Comparison of ENCODE assay signal across 17 cellular contexts in the genomic region with DNA sequence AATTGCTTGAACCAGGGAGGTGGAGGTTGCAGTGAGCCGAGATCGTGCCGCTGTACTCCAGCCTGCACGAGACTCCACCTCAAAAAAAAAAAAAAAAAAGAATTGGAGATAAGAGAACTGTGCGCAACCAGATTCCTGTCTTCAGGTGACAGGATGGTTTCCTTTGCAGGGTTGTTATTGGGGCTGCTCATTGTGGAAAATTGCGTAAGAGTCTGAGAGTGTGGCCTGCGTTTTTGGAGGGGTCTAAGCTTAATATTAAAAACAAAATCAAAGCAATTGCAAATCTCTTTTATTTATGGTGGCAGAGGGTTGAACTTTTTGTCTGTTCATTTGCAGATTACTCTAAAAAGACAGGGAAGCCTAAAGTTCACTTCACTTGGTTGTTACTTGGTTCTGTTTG. TPM values are rescaled to one million over a fixed set of nuclear protein-coding genes. Genes with fewer than 3 reads are reported as not detected.
A peak's percentile ranks its signal among the peaks of the same experiment; 100 is the strongest.
DNase-seq lines count a peak whose midpoint lies in the region; ATAC-seq, FAIRE-seq and TF ChIP-seq lines count a peak whose summit lies in the region.
"Had no signal": no experiment of that assay in that cellular context is flagged by ENCODE, and none has a peak within 500 bp of the region (broad histone marks: within the 10 kb centered on the region; RNA-seq: fewer than 3 reads in every experiment).

No MANE protein-coding gene starts in this region.

- H3K4me1 ChIP-seq in A549 (peaks cover 17% of the 10 kb centered on the region), IMR-90 (ENCODE audit: control insufficient read depth, insufficient read depth, low read length) (peaks cover 4% of the 10 kb centered on the region)

- H3K79me1 ChIP-seq in IMR-90 (ENCODE audit: low read depth in 1 of 2, low read length in 2 of 2), result no peaks in the 10 kb centered on the region

- no peak for ATAC-seq in A549
- ATAC-seq in IMR-90 (ENCODE audit: low read depth), result no peak
- ATAC-seq in stimulated activated memory B cell treated with anti-CD40 and anti-IgM and Interleukin-4, amounts not matched to agents 10 μg/mL and 1 μg/mL and 100 μg/mL, for 72 hours, result no peak
- ATAC-seq in left cardiac atrium, result no peak
- ATAC-seq in GM19452 (IDR thresholded peaks at IDR 0.05; ENCODE audit: unreplicated experiment), result no peak
- no peak for ATAC-seq in GM18520 (IDR thresholded peaks at IDR 0.05; ENCODE audit: unreplicated experiment)

- no peak for TF ChIP-seq POLR2A in A549 (IDR thresholded peaks at IDR 0.05; ENCODE audit: low read length)
- TF ChIP-seq POLR2A in IMR-90 (IDR thresholded peaks at IDR 0.05; ENCODE audit: low read depth, low read length), result no peak

- no peak overlapping the region for H3K23ac ChIP-seq in IMR-90 (ENCODE audit: low read depth, low read length)

- no peak for TF ChIP-seq CTCF in A549 (IDR thresholded peaks at IDR 0.05)
- no peak for TF ChIP-seq CTCF in IMR-90 (conservative IDR thresholded peaks at IDR 0.05; ENCODE audit: low read depth, low read length)

- no peak overlapping the region for H2BK20ac ChIP-seq in IMR-90 (ENCODE audit: low read depth, low read length)

- intact Hi-C loops in IMR-90 (cut with micrococcal nuclease), result no loop called here
- intact Hi-C loops in left cardiac atrium (cut with DNase I), result no loop called here

- no peak overlapping the region for H2AK5ac ChIP-seq in IMR-90 (ENCODE audit: low read depth, low read length)

- H3K9me3 Mint-ChIP-seq in stimulated activated memory B cell treated with anti-CD40 and anti-IgM and Interleukin-4, amounts not matched to agents 10 μg/mL and 1 μg/mL and 100 μg/mL, for 72 hours, result peaks cover 2% of the 10 kb centered on the region

- H3K27ac ChIP-seq in A549 (no peak overlapping the region), IMR-90 (ENCODE audit: insufficient read depth, low read length) (no peak overlapping the region), KOPT-K1 (ENCODE audit: low read depth, low read length, poor library complexity, severe bottlenecking) (peak overlapping the region; percentile 68)

- no peak overlapping the region for H3K4me2 ChIP-seq in A549
- no peak overlapping the region for H3K4me2 ChIP-seq in IMR-90 (ENCODE audit: low read depth, low read length)

- dilution Hi-C loops in IMR-90 (cut with HindIII; ENCODE audit: low sequenced_read_pairs, unreplicated experiment), result no loop called here

- H3K4me3 Mint-ChIP-seq in stimulated activated memory B cell treated with anti-CD40 and anti-IgM and Interleukin-4, amounts not matched to agents 10 μg/mL and 1 μg/mL and 100 μg/mL, for 72 hours, result no peak overlapping the region
- H3K4me3 Mint-ChIP-seq: CD4-positive, alpha-beta memory T cell had no signal

- H3K9me1 ChIP-seq in IMR-90 (ENCODE audit: insufficient read depth, low read length), result peaks cover 12% of the 10 kb centered on the region; the same call in 1 of the 2 replicates

- H3K18ac ChIP-seq in IMR-90 (ENCODE audit: low read depth, low read length), result no peak overlapping the region

- no peak overlapping the region for H2BK15ac ChIP-seq in IMR-90 (ENCODE audit: low read depth, low read length)

- CTCF ChIA-PET in A549 (lab: Yijun Ruan, JAX), result interaction anchor here (0.6 to 1.7 kb wide), 2 partner anchors 88 to 117 kb away, joined by 3 to 4 read pairs; no protein-coding TSS in a partner anchor
- CTCF ChIA-PET in IMR-90 (lab: Yijun Ruan, JAX), result no interaction called here

- H3K36me3 ChIP-seq in IMR-90 (ENCODE audit: control insufficient read depth, insufficient read depth, low read length) (no peaks in the 10 kb centered on the region), KOPT-K1 (ENCODE audit: insufficient read depth, low read length) (no peaks in the 10 kb centered on the region)

- H3K9me3 ChIP-seq in A549 (peaks cover 8% of the 10 kb centered on the region; the same call in 2 of the 3 replicates), IMR-90 (ENCODE audit: control insufficient read depth, insufficient read depth, low read length) (peaks cover 7% of the 10 kb centered on the region; the same call in 1 of the 2 replicates), KOPT-K1 (ENCODE audit: insufficient read depth, low read length, poor library complexity, severe bottlenecking) (no peaks in the 10 kb centered on the region)

- H3K14ac ChIP-seq in IMR-90 (replicated peaks; ENCODE audit: low read depth, low read length), result no peak overlapping the region

- no peak overlapping the region for H3K56ac ChIP-seq in IMR-90 (ENCODE audit: extremely low read depth, insufficient read depth, low read length)

- H2BK5ac ChIP-seq in IMR-90 (ENCODE audit: low read depth, low read length, poor library complexity, severe bottlenecking), result no peak overlapping the region

- no peak overlapping the region for H2BK120ac ChIP-seq in IMR-90 (ENCODE audit: low read depth, low read length)

- H3K27me3 Mint-ChIP-seq in stimulated activated memory B cell treated with anti-CD40 and anti-IgM and Interleukin-4, amounts not matched to agents 10 μg/mL and 1 μg/mL and 100 μg/mL, for 72 hours, result no peaks in the 10 kb centered on the region

- H3K4me1 Mint-ChIP-seq in stimulated activated memory B cell treated with anti-CD40 and anti-IgM and Interleukin-4, amounts not matched to agents 10 μg/mL and 1 μg/mL and 100 μg/mL, for 72 hours, result peaks cover 42% of the 10 kb centered on the region

- no peak overlapping the region for H2AK9ac ChIP-seq in IMR-90 (replicated peaks; ENCODE audit: low read depth, low read length, poor library complexity)

- no peak overlapping the region for H4K5ac ChIP-seq in IMR-90 (ENCODE audit: low read depth, low read length)

- no peak for FAIRE-seq in A549 (lab: Jason Lieb, UNC)
- FAIRE-seq: G401.6, GM12892 had no signal

- in situ Hi-C loops in IMR-90 (cut with MboI; ENCODE audit: low sequenced_read_pairs), result no loop called here

- peaks cover 5% of the 10 kb centered on the region for H3K36me3 Mint-ChIP-seq in stimulated activated memory B cell treated with anti-CD40 and anti-IgM and Interleukin-4, amounts not matched to agents 10 μg/mL and 1 μg/mL and 100 μg/mL, for 72 hours
- H3K36me3 Mint-ChIP-seq: CD4-positive, alpha-beta memory T cell had no signal

- H3K4ac ChIP-seq in IMR-90 (ENCODE audit: low read depth, low read length), result no peak overlapping the region

- no peaks in the 10 kb centered on the region for H4K20me1 ChIP-seq in IMR-90 (ENCODE audit: insufficient read depth, low read length)

- POLR2A ChIA-PET in A549 (lab: Yijun Ruan, JAX) (no interaction called here), IMR-90 (lab: Charles Lee; ENCODE audit: unreplicated experiment) (no interaction called here)

- TF ChIP-seq RAD21 in A549 (conservative IDR thresholded peaks at IDR 0.05 in 1 of 2, IDR thresholded peaks at IDR 0.05 in 1 of 2) (no peak), IMR-90 (IDR thresholded peaks at IDR 0.05; ENCODE audit: low read length) (no peak)

- TF ChIP-seq EP300 in A549 (IDR thresholded peaks at IDR 0.05), result no peak

- no peak overlapping the region for H2AFZ ChIP-seq in IMR-90 (replicated peaks; ENCODE audit: low read length, poor library complexity)

- H3K4me3 ChIP-seq in A549 (no peak overlapping the region), IMR-90 (ENCODE audit: insufficient read depth, low read depth, low read length) (no peak overlapping the region)

- no peak overlapping the region for H4K8ac ChIP-seq in IMR-90 (ENCODE audit: low read depth in 2 of 2, low read length in 2 of 2)

- H4K91ac ChIP-seq in IMR-90 (ENCODE audit: insufficient read depth, low read depth, low read length), result no peak overlapping the region

- BruUV-seq in IMR-90 (replicated peaks; lab: Mats Ljungman, UMichigan), result no TSS peak

- DNase-seq in A549 (ENCODE audit: low read depth in 1 of 2, low spot score in 1 of 2) (no peak), IMR-90 (no peak), left cardiac atrium (no peak)
- DNase-seq: 8988T; C1 segment of cervical spinal cord; Calu3; CD4-positive, alpha-beta memory T cell; COR-L47; DMS79 treated with DMSO at 0.1 percent for 48 hours; GOT3; H7 had no signal

- H3K27ac Mint-ChIP-seq in stimulated activated memory B cell treated with anti-CD40 and anti-IgM and Interleukin-4, amounts not matched to agents 10 μg/mL and 1 μg/mL and 100 μg/mL, for 72 hours, result peak overlapping the region; percentile 81

- H3K9ac ChIP-seq in IMR-90 (ENCODE audit: low read depth, low read length), result no peak overlapping the region

- 90% methylated on average over 7 of the region's 7 CpGs for whole genome bisulfite sequencing in A549 (ENCODE audit: missing lambda C conversion rate)
- WGBS in IMR-90 (ENCODE audit: extremely low coverage in 2 of 2, insufficient read length in 1 of 2), 2 experiments, result no CpG with 5 or more reads among the region's 7 CpGs

- no peaks in the 10 kb centered on the region for H3K27me3 ChIP-seq in IMR-90 (ENCODE audit: control insufficient read depth, insufficient read depth, low read length)

TF ChIP-seq in A549, 52 proteins besides CTCF, POLR2A, EP300 and RAD21:
- TF ChIP-seq JUNB (IDR thresholded peaks at IDR 0.05) (no peak), CEBPB (IDR thresholded peaks at IDR 0.05) (0 out of 4 replicates have a peak, but pooled peaks have one; percentile 10 to 30), RCOR1 (IDR thresholded peaks at IDR 0.05; ENCODE audit: low read depth, low read length) (no peak), HOXA7 (CRISPR knock-in tag; IDR thresholded peaks at IDR 0.05) (no peak)

TF ChIP-seq in IMR-90, 13 proteins besides CTCF, POLR2A, EP300 and RAD21:
- TF ChIP-seq BHLHE40 (IDR thresholded peaks at IDR 0.05; ENCODE audit: low read depth, low read length) (no peak), CEBPB (IDR thresholded peaks at IDR 0.05; ENCODE audit: low read depth, low read length) (peak; percentile 65)

RNA-seq across cellular contexts. Expression of a gene that starts 36.0 kb away (rescaled TPM):
- polyA plus RNA-seq in A549 (2011; rRNA removed) (31.6 and 32.1 TPM in 2 replicates), A549 (2017; fragmentation: RNase III; extraction: RNeasy Plus Mini Kit Qiagen cat#74134 plus additional on column Dnase treatment) (29.8 to 35.8 TPM (median 33.4 TPM) in 3 replicates), IMR-90 (2012; rRNA removed) (41.4 and 47.9 TPM in 2 replicates)
- polyA plus RNA-seq in A549 (2012; cell fraction: cytosol; rRNA removed), result 28.6 and 37.0 TPM in 2 replicates
- polyA plus RNA-seq in A549 (2012; cell fraction: nucleus; rRNA removed), result 40.5 and 50.4 TPM in 2 replicates
- 27.5 and 30.0 TPM in 2 replicates for polyA minus RNA-seq in A549 (2011; rRNA and poly(A)+ RNA removed)
- total RNA-seq in IMR-90 (2012; rRNA removed) (46.4 TPM in 2 replicates), left cardiac atrium (10 to 100 TPM; 12.4 to 17.5 TPM)
- 28.9 and 33.4 TPM in 2 replicates for polyA plus RNA-seq in IMR-90 (2012; cell fraction: cytosol; rRNA removed)
- 41.5 and 54.4 TPM in 2 replicates for polyA plus RNA-seq in IMR-90 (2012; cell fraction: nucleus; rRNA removed; ENCODE audit: low replicate concordance)
